In the genomic region with DNA sequence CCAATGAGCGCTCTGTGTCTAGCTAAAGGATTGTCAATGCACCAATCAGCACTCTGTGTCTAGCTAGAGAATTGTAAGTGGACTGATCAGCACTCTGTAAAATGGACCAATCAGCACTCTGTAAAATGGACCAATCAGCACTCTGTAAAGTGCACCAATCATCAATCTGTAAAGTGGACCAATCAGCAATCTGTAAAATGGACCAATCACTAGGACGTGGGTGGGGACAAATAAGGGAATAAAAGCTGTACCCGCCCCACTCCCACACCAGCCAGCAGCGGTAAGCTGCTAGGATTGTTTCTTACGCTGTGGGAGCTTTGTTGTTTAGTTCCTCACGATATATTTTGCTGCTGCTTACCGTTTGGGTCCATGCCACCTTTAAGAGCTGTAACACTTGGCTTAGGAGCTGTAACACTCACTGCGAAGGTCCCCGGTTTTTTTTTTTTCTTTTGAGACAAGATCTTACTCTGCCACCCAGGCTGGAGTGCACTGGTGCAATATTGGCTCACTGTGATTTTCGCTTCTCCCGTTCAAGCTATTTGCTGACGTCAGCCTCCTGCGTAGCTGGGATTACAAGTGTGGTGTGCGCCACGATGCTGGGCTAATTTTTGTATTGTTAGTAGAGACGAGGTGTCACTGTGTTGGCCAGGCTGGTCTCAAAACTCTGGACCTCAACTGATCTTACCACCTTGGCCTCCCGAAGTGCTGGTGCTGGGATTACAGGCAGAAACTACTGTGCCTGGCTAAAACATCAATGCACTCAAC, we compare ENCODE assay signal across 21 cellular contexts.
"Had no signal": no experiment of that assay in that cellular context is flagged by ENCODE, and none has a peak within 500 bp of the region (broad histone marks: within the 10 kb centered on the region; RNA-seq: fewer than 3 reads in every experiment).

No MANE protein-coding gene starts in this region.

- H3K27me3 ChIP-seq: breast epithelium, left lung, spleen, suprapubic skin, tibial nerve had no signal

- DNase-seq: activated CD4-positive, alpha-beta T cell treated with anti-CD3 and anti-CD28 coated beads for 36 hours; activated CD4-positive, CD25-positive, alpha-beta regulatory T cell; activated CD8-positive, alpha-beta T cell treated with anti-CD3 and anti-CD28 coated beads, Interleukin-2, amount 10 ng/mL, durations not matched to agents 7 days and 5 days; activated naive CD8-positive, alpha-beta T cell treated with anti-CD3 and anti-CD28 coated beads, Interleukin-2, amount 50 U/mL, for 24 hours; activated T-cell treated with anti-CD3 and anti-CD28 coated beads, Interleukin-2, amount 50 U/mL, for 4 hours; amygdala; dermis blood vessel endothelial cell; effector CD8-positive, alpha-beta T cell; left lung; lower lobe of right lung; mesenchymal stem cell; naive thymus-derived CD8-positive, alpha-beta T cell; occipital lobe; posterior cingulate gyrus; right cardiac atrium; spleen; stimulated activated naive CD4-positive, alpha-beta T cell; T-cell had no signal

- ATAC-seq: activated CD4-positive, alpha-beta T cell treated with anti-CD3 and anti-CD28 coated beads for 36 hours; activated CD8-positive, alpha-beta T cell treated with anti-CD3 and anti-CD28 coated beads, Interleukin-2, amount 10 ng/mL, durations not matched to agents 7 days and 5 days; activated naive CD8-positive, alpha-beta T cell treated with anti-CD3 and anti-CD28 coated beads, Interleukin-2, amount 50 U/mL, for 24 hours; activated T-cell treated with anti-CD3 and anti-CD28 coated beads, Interleukin-2, amount 50 U/mL, for 4 hours; left lung; lower lobe of right lung; naive thymus-derived CD8-positive, alpha-beta T cell; right cardiac atrium; T-cell had no signal

- H3K4me1 ChIP-seq: breast epithelium, left lung, lower lobe of right lung, spleen, suprapubic skin, tibial nerve had no signal

- H3K36me3 ChIP-seq: breast epithelium, left lung, lower lobe of right lung, spleen, suprapubic skin, tibial nerve had no signal

- H3K9me3 ChIP-seq: breast epithelium, left lung, lower lobe of right lung, spleen, suprapubic skin, tibial nerve had no signal

- H3K27ac ChIP-seq: breast epithelium, left lung, lower lobe of right lung, spleen, suprapubic skin, tibial nerve had no signal

- H3K4me3 ChIP-seq: breast epithelium, left lung, lower lobe of right lung, spleen, suprapubic skin, tibial nerve had no signal
